8 cellular contexts compared by ENCODE assay signal in the genomic region with DNA sequence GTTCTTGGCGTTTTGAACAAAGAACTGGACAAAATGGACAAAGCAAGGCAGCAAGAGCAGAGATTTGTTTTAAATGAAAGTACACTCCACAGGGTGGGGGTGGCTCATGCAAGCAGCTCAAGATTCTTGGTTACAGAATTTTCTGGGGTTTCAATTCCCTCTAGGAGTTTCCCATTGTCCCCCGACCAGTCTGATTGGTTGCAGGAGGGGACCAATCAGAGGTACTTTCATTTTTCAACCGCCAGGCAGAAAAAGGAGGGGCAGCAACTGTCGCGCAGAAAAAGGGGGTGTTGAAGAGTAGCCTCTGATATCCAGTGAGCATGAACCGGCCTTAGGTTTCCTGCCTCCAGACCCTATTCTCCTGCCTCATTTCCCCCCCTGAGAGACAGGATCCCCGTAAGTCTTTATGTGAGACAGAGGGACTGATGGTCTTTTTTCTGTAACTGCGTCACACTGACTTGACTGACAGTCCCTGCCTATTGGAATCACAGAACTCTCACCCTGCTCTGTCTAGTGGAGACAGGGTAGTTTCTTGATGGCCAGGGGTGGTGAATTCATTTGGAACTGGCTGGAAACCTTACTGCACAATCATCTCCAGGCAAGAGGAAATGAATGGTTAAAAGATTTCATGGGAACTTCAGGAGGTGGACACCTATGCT. TPM values are rescaled to one million over a fixed set of nuclear protein-coding genes. Genes with fewer than 3 reads are reported as not detected.
A peak's percentile ranks its signal among the peaks of the same experiment; 100 is the strongest.
DNase-seq lines count a peak whose midpoint lies in the region; ATAC-seq, FAIRE-seq and TF ChIP-seq lines count a peak whose summit lies in the region.

No MANE protein-coding gene starts in this region.

- H3K4me2 ChIP-seq in mammary epithelial cell (ENCODE audit: insufficient read depth, low read depth, low read length), result no peak overlapping the region
- peak overlapping the region; percentile 75 for H3K4me2 ChIP-seq in astrocyte (ENCODE audit: low read length)

- TF ChIP-seq POLR2A in breast epithelium (IDR thresholded peaks at IDR 0.05), result no peak

- H3K4me1 ChIP-seq in breast epithelium (no peaks in the 10 kb centered on the region), mammary epithelial cell (ENCODE audit: insufficient read depth, low read length) (no peaks in the 10 kb centered on the region), astrocyte (ENCODE audit: insufficient read depth, low read length) (no peaks in the 10 kb centered on the region), urinary bladder (ENCODE audit: insufficient read depth) (no peaks in the 10 kb centered on the region)

- H3K36me3 Mint-ChIP-seq in astrocyte (ENCODE audit: low read depth, unreplicated experiment), result peaks cover 4% of the 10 kb centered on the region
- H3K36me3 Mint-ChIP-seq in type B pancreatic cell, result no peaks in the 10 kb centered on the region

- H3K27ac ChIP-seq in breast epithelium (peak overlapping the region in 1 of 2 donors; percentile 67), mammary epithelial cell (ENCODE audit: insufficient read depth, low read depth, low read length) (no peak overlapping the region), astrocyte (ENCODE audit: low read depth, low read length) (peak overlapping the region; percentile 8), urinary bladder (ENCODE audit: low read depth) (peak overlapping the region; percentile 56)

- H3K4me3 Mint-ChIP-seq in astrocyte (ENCODE audit: unreplicated experiment) (no peak overlapping the region), type B pancreatic cell (no peak overlapping the region)

- ATAC-seq in left colon (peak; percentile 60), HG03045 (IDR thresholded peaks at IDR 0.05; ENCODE audit: unreplicated experiment) (no peak), HG03378 (IDR thresholded peaks at IDR 0.05; ENCODE audit: unreplicated experiment) (no peak)

- FAIRE-seq in astrocyte (lab: Jason Lieb, UNC), result no peak

- H3K27me3 ChIP-seq in breast epithelium (no peaks in the 10 kb centered on the region), mammary epithelial cell (ENCODE audit: insufficient read depth, low read length) (no peaks in the 10 kb centered on the region), astrocyte (ENCODE audit: insufficient read depth, low read length) (no peaks in the 10 kb centered on the region)

- BruUV-seq in mammary epithelial cell (replicated peaks; lab: Mats Ljungman, UMichigan), result no TSS peak

- H2AFZ ChIP-seq in mammary epithelial cell (ENCODE audit: low read depth, low read length), result no peak overlapping the region
- peak overlapping the region; percentile 45 for H2AFZ ChIP-seq in astrocyte (ENCODE audit: low read depth, low read length)

- no peak for DNase-seq in breast epithelium (ENCODE audit: low spot score in 2 of 2)
- DNase-seq in mammary epithelial cell, result no peak
- peak; percentile 5 for DNase-seq in astrocyte (ENCODE audit: low read depth)
- peak in 1 of 2 donors; percentile 12 for DNase-seq in left colon
- no peak for DNase-seq in type B pancreatic cell (ENCODE audit: extremely low spot score, unreplicated experiment)

- H3K27me3 Mint-ChIP-seq in astrocyte (ENCODE audit: low read depth, unreplicated experiment) (no peaks in the 10 kb centered on the region), type B pancreatic cell (peaks cover 4% of the 10 kb centered on the region)

- H3K9ac ChIP-seq in mammary epithelial cell (ENCODE audit: insufficient read depth, low read length), result no peak overlapping the region
- H3K9ac ChIP-seq in astrocyte (ENCODE audit: low read length), result peak overlapping the region; percentile 47

- H3K4me3 ChIP-seq in breast epithelium (peak overlapping the region; percentile 36 to 59 (median 42)), mammary epithelial cell (replicated peaks in 1 of 3; ENCODE audit: insufficient read depth in 1 of 3, low read depth in 2 of 3, low read length in 3 of 3) (no peak overlapping the region), astrocyte (ENCODE audit: insufficient read depth, low read depth, low read length) (peak overlapping the region; percentile 53), urinary bladder (ENCODE audit: low read depth, low read length) (peak overlapping the region; percentile 30)

- H3K9me3 Mint-ChIP-seq in astrocyte (ENCODE audit: unreplicated experiment) (peaks cover 10% of the 10 kb centered on the region), type B pancreatic cell (no peaks in the 10 kb centered on the region)

- H3K27ac Mint-ChIP-seq in astrocyte (ENCODE audit: unreplicated experiment), result no peak overlapping the region
- H3K27ac Mint-ChIP-seq in type B pancreatic cell, result no peak overlapping the region

- H3K79me2 ChIP-seq in mammary epithelial cell (ENCODE audit: insufficient read depth, low read length), result no peaks in the 10 kb centered on the region
- H3K79me2 ChIP-seq in astrocyte (ENCODE audit: insufficient read depth, low read length), result no peaks in the 10 kb centered on the region

- H3K36me3 ChIP-seq in breast epithelium, result no peaks in the 10 kb centered on the region
- H3K36me3 ChIP-seq in mammary epithelial cell (ENCODE audit: insufficient read depth, low read length), result no peaks in the 10 kb centered on the region
- no peaks in the 10 kb centered on the region for H3K36me3 ChIP-seq in astrocyte (ENCODE audit: insufficient read depth, low read length)
- H3K36me3 ChIP-seq in urinary bladder (ENCODE audit: insufficient read depth), result no peaks in the 10 kb centered on the region

- intact Hi-C loops in breast epithelium (cut with DNase I; ENCODE audit: low total_unique reads) (no loop called here), mammary epithelial cell (cut with micrococcal nuclease) (no loop called here), left colon (cut with DNase I, micrococcal nuclease) (no loop called here)

- in situ Hi-C loops in mammary epithelial cell (cut with MboI; ENCODE audit: low sequenced_read_pairs in 2 of 2), result no loop called here

- WGBS in mammary epithelial cell (ENCODE audit: low coverage, missing lambda C conversion rate), result 98% methylated on average over 8 of the region's 8 CpGs
- WGBS in urinary bladder, result 66% methylated on average over 8 of the region's 8 CpGs

- dilution Hi-C loops in mammary epithelial cell (cut with HindIII; ENCODE audit: low sequenced_read_pairs), result no loop called here

- H3K4me1 Mint-ChIP-seq in astrocyte (ENCODE audit: low read depth, unreplicated experiment), result peaks cover 4% of the 10 kb centered on the region
- no peaks in the 10 kb centered on the region for H3K4me1 Mint-ChIP-seq in type B pancreatic cell (ENCODE audit: unreplicated experiment)

- no peaks in the 10 kb centered on the region for H4K20me1 ChIP-seq in mammary epithelial cell (ENCODE audit: insufficient read depth, low read length)
- H4K20me1 ChIP-seq in astrocyte (ENCODE audit: insufficient read depth, low read length), result no peaks in the 10 kb centered on the region

- TF ChIP-seq CTCF in breast epithelium (IDR thresholded peaks at IDR 0.05), result no peak
- no peak for TF ChIP-seq CTCF in mammary epithelial cell (conservative IDR thresholded peaks at IDR 0.05 in 1 of 2, IDR thresholded peaks at IDR 0.05 in 1 of 2; ENCODE audit: extremely low read depth in 1 of 2, insufficient read depth in 1 of 2, low read depth in 1 of 2, low read length in 2 of 2)
- no peak for TF ChIP-seq CTCF in astrocyte (IDR thresholded peaks at IDR 0.05; ENCODE audit: insufficient read depth, low read depth, low read length)
- TF ChIP-seq CTCF in type B pancreatic cell (conservative IDR thresholded peaks at IDR 0.05), result no peak

- H3K9me3 ChIP-seq in breast epithelium (no peaks in the 10 kb centered on the region), mammary epithelial cell (replicated peaks; ENCODE audit: insufficient read depth, low read length) (no peaks in the 10 kb centered on the region), astrocyte (ENCODE audit: insufficient read depth, low read depth, low read length) (no peaks in the 10 kb centered on the region)

- CTCF ChIA-PET in mammary epithelial cell (lab: Charles Lee; ENCODE audit: low non-redundant PET), result no interaction called here

RNA-seq across cellular contexts. Expression of a gene that starts 59.4 kb away (rescaled TPM):
- total RNA-seq in breast epithelium, result not detected
- total RNA-seq in mammary epithelial cell, result not detected
- polyA plus RNA-seq in mammary epithelial cell, result 0.53 TPM
- polyA minus RNA-seq in mammary epithelial cell, result 3.7 TPM
- total RNA-seq in astrocyte, result not detected in 2 replicates
- total RNA-seq in left colon, result not detected
- not detected for total RNA-seq in urinary bladder
- 0.04 TPM for polyA plus RNA-seq in urinary bladder
- 0.34 and 2.1 TPM in 2 replicates for total RNA-seq in type B pancreatic cell (ENCODE audit: low replicate concordance)

Comparison
In these comparisons a context has a peak if more than half of its experiments do, and no peak if none do; other contexts are left out.
1. H3K4me3 ChIP-seq: peak in breast epithelium (3 of 3), astrocyte (single experiment) and urinary bladder (single experiment); none in mammary epithelial cell (0 of 3).